ENCODE assay signal across 18 cellular contexts in the genomic region with DNA sequence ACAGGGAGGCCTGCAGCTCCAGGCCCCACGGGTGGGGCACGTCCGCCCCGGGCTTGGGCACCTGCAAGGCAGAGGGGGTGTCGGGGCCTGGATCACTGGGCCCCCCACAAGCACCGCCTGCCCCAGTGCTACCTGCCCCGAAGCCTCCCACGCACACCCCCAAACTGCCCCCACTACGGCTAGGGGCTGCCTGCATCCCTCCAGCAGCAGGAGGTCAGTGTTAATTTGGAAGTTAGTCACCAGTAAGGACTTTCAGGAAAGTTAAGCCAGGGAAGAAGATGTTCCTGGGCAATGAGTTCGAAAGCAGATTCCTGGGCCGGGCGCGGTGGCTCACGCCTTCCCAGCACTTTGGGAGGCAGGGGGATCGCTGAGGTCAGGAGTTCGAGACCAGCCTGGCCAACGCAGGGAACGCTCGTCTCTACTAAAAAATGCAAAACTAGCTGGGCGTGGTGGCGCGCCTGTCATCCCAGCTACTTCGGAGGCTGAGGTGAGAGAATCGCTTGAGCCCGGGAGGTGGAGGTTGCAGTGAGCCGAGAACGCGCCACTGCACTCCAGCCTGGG. TPM values are rescaled to one million over a fixed set of nuclear protein-coding genes. Genes with fewer than 3 reads are reported as not detected.
DNase-seq lines count a peak whose midpoint lies in the region; ATAC-seq and TF ChIP-seq lines count a peak whose summit lies in the region.
"Had no signal": no experiment of that assay in that cellular context is flagged by ENCODE, and none has a peak within 500 bp of the region (broad histone marks: within the 10 kb centered on the region; RNA-seq: fewer than 3 reads in every experiment).

No MANE protein-coding gene starts in this region.

- no peak overlapping the region for H3K4me3 Mint-ChIP-seq in CD8-positive, alpha-beta T cell
- H3K4me3 Mint-ChIP-seq in T-cell, result no peak overlapping the region
- no peak overlapping the region for H3K4me3 Mint-ChIP-seq in natural killer cell treated with Interleukin-12 subunit alpha and Interleukin-12 subunit beta and Interleukin-15 and Interleukin-18, amount 100 ng/mL, for 72 hours
- H3K4me3 Mint-ChIP-seq in CD8-positive, alpha-beta memory T cell, result peak overlapping the region in 1 of 7 donors; percentile 80

- H3K27ac ChIP-seq in CD8-positive, alpha-beta T cell (ENCODE audit: low read depth, low read length), result no peak overlapping the region
- no peak overlapping the region for H3K27ac ChIP-seq in CD8-positive, alpha-beta memory T cell (ENCODE audit: low read depth, low read length)
- H3K27ac ChIP-seq: pancreas, SJCRH30 had no signal

- peaks cover 28% of the 10 kb centered on the region for H3K4me1 Mint-ChIP-seq in CD8-positive, alpha-beta T cell (ENCODE audit: low read depth)
- H3K4me1 Mint-ChIP-seq in T-cell, result peaks cover 33 to 36% (median 35%) of the 10 kb centered on the region in 3 donors
- H3K4me1 Mint-ChIP-seq in natural killer cell treated with Interleukin-12 subunit alpha and Interleukin-12 subunit beta and Interleukin-15 and Interleukin-18, amount 100 ng/mL, for 72 hours (ENCODE audit: low read depth in 2 of 2), result peaks cover 20 to 33% of the 10 kb centered on the region in 2 donors
- H3K4me1 Mint-ChIP-seq in CD8-positive, alpha-beta memory T cell, result peaks cover 25 to 42% (median 29%) of the 10 kb centered on the region in 3 donors

- CTCF ChIA-PET in CD8-positive, alpha-beta T cell (lab: Charles Lee), result interaction anchor here (0.8 to 6.9 kb wide), 5 partner anchors 9 to 116 kb away, joined by 3 to 76 read pairs (median 58); partner anchors contain the start of genes JSRP1 and PEAK3
- CTCF ChIA-PET in T-cell (lab: Charles Lee), result no interaction called here
- CTCF ChIA-PET in CD8-positive, alpha-beta memory T cell (lab: Charles Lee), result interaction anchor here (1.2 to 6.8 kb wide), 4 partner anchors 13 to 335 kb away, joined by 3 to 70 read pairs (median 8); partner anchors contain the start of genes PLEKHJ1 and SF3A2

- peaks cover 20% of the 10 kb centered on the region for H3K36me3 Mint-ChIP-seq in CD8-positive, alpha-beta T cell
- H3K36me3 Mint-ChIP-seq in T-cell, result peaks cover 14% of the 10 kb centered on the region
- peaks cover 11% of the 10 kb centered on the region for H3K36me3 Mint-ChIP-seq in natural killer cell treated with Interleukin-12 subunit alpha and Interleukin-12 subunit beta and Interleukin-15 and Interleukin-18, amount 100 ng/mL, for 72 hours
- peaks cover 0 to 40% (median 8%) of the 10 kb centered on the region in 3 donors for H3K36me3 Mint-ChIP-seq in CD8-positive, alpha-beta memory T cell

- intact Hi-C loops in CD8-positive, alpha-beta T cell (cut with DNase I, micrococcal nuclease), result no loop called here

- no peaks in the 10 kb centered on the region for H3K27me3 Mint-ChIP-seq in CD8-positive, alpha-beta T cell (ENCODE audit: low read depth)
- no peaks in the 10 kb centered on the region for H3K27me3 Mint-ChIP-seq in T-cell
- no peaks in the 10 kb centered on the region for H3K27me3 Mint-ChIP-seq in natural killer cell treated with Interleukin-12 subunit alpha and Interleukin-12 subunit beta and Interleukin-15 and Interleukin-18, amount 100 ng/mL, for 72 hours
- H3K27me3 Mint-ChIP-seq in CD8-positive, alpha-beta memory T cell, result peaks cover 0 to 3% of the 10 kb centered on the region in 2 donors

- H3K9me3 Mint-ChIP-seq in CD8-positive, alpha-beta T cell, result no peaks in the 10 kb centered on the region
- no peaks in the 10 kb centered on the region for H3K9me3 Mint-ChIP-seq in T-cell
- H3K9me3 Mint-ChIP-seq in natural killer cell treated with Interleukin-12 subunit alpha and Interleukin-12 subunit beta and Interleukin-15 and Interleukin-18, amount 100 ng/mL, for 72 hours, result no peaks in the 10 kb centered on the region
- H3K9me3 Mint-ChIP-seq in CD8-positive, alpha-beta memory T cell, result no peaks in the 10 kb centered on the region
- H3K9me3 Mint-ChIP-seq: activated T-helper 2 cell treated with anti-CD3 and anti-CD28 coated beads, Interferon-gamma antibody, Interleukin-2, Interleukin-4, amounts not matched to agents 10 μg/mL and 5 μg/mL and 100 μg/mL, durations not matched to agents 14 hours and 24 hours and 36 hours had no signal

- no peak for TF ChIP-seq CTCF in CD8-positive, alpha-beta T cell (IDR thresholded peaks at IDR 0.05)

- DNase-seq in CD8-positive, alpha-beta T cell, result no peak
- DNase-seq in T-cell (no peak), AG08395 (ENCODE audit: low spot score) (no peak), DMS153 treated with DMSO at 0.1 percent for 48 hours (lab: John Stamatoyannopoulos, UW; ENCODE audit: unreplicated experiment) (no peak)
- peak; percentile 59 for DNase-seq in natural killer cell treated with Interleukin-12 subunit alpha and Interleukin-12 subunit beta and Interleukin-15 and Interleukin-18, amount 100 ng/mL, for 72 hours (ENCODE audit: low spot score)
- DNase-seq in CD8-positive, alpha-beta memory T cell, result no peak
- DNase-seq: activated CD4-positive, CD25-positive, alpha-beta regulatory T cell; activated CD8-positive, alpha-beta memory T cell treated with anti-CD3 and anti-CD28 coated beads for 24 hours; Caco-2; effector memory CD4-positive, alpha-beta T cell; NCI-H526 treated with DMSO at 0.1 percent for 48 hours; pancreas; SJCRH30; stimulated activated CD4-positive, alpha-beta T cell treated with anti-CD3 and anti-CD28 coated beads, Interleukin-1b, Interleukin-23, amount 100 ng/mL, for 48 hours; T-helper 9 cell had no signal

- ATAC-seq in CD8-positive, alpha-beta T cell, result no peak
- no peak for ATAC-seq in T-cell (replicated peaks in 1 of 4)
- no peak for ATAC-seq in natural killer cell treated with Interleukin-12 subunit alpha and Interleukin-12 subunit beta and Interleukin-15 and Interleukin-18, amount 100 ng/mL, for 72 hours
- ATAC-seq: left lung, pancreas had no signal

- H3K27me3 ChIP-seq in CD8-positive, alpha-beta T cell (ENCODE audit: insufficient read depth, low read length), result no peaks in the 10 kb centered on the region
- H3K27me3 ChIP-seq in CD8-positive, alpha-beta memory T cell (ENCODE audit: insufficient read depth, low read length, poor library complexity, severe bottlenecking), result no peaks in the 10 kb centered on the region
- H3K27me3 ChIP-seq: left lung, pancreas, SJCRH30 had no signal

- POLR2A ChIA-PET in CD8-positive, alpha-beta T cell (lab: Charles Lee), result interaction anchor here (0.6 to 1.2 kb wide), 2 partner anchors 13 to 18 kb away, joined by 4 to 6 read pairs; no protein-coding TSS in a partner anchor
- POLR2A ChIA-PET in T-cell (lab: Charles Lee), result no interaction called here
- POLR2A ChIA-PET in CD8-positive, alpha-beta memory T cell (lab: Charles Lee), result interaction anchor here (1.0 to 2.2 kb wide), 2 partner anchors 13 to 117 kb away, joined by 4 to 11 read pairs; no protein-coding TSS in a partner anchor

- H3K27ac Mint-ChIP-seq in CD8-positive, alpha-beta T cell, result peak overlapping the region; percentile 37
- peak overlapping the region; percentile 15 to 55 for H3K27ac Mint-ChIP-seq in T-cell
- peak overlapping the region in 1 of 2 donors; percentile 64 for H3K27ac Mint-ChIP-seq in natural killer cell treated with Interleukin-12 subunit alpha and Interleukin-12 subunit beta and Interleukin-15 and Interleukin-18, amount 100 ng/mL, for 72 hours
- H3K27ac Mint-ChIP-seq in CD8-positive, alpha-beta memory T cell, result peak overlapping the region in 2 of 8 donors; percentile 11 to 83
- H3K27ac Mint-ChIP-seq: activated T-helper 2 cell treated with anti-CD3 and anti-CD28 coated beads, Interferon-gamma antibody, Interleukin-2, Interleukin-4, amounts not matched to agents 10 μg/mL and 5 μg/mL and 100 μg/mL, durations not matched to agents 14 hours and 24 hours and 36 hours had no signal

- no peak overlapping the region for H3K4me3 ChIP-seq in CD8-positive, alpha-beta T cell (ENCODE audit: low read depth, low read length)
- no peak overlapping the region for H3K4me3 ChIP-seq in CD8-positive, alpha-beta memory T cell (ENCODE audit: low read length)
- H3K4me3 ChIP-seq: left lung, pancreas, SJCRH30 had no signal

- peaks cover 13% of the 10 kb centered on the region for H3K36me3 ChIP-seq in CD8-positive, alpha-beta T cell (ENCODE audit: insufficient read depth, low read length)
- peaks cover 10% of the 10 kb centered on the region for H3K36me3 ChIP-seq in CD8-positive, alpha-beta memory T cell (ENCODE audit: insufficient read depth, low read length)

- H3K4me1 ChIP-seq in CD8-positive, alpha-beta T cell (ENCODE audit: insufficient read depth, low read length), result peaks cover 35% of the 10 kb centered on the region
- peaks cover 33% of the 10 kb centered on the region for H3K4me1 ChIP-seq in CD8-positive, alpha-beta memory T cell (ENCODE audit: insufficient read depth, low read length)

- H3K9me3 ChIP-seq in CD8-positive, alpha-beta T cell (ENCODE audit: low read length), result no peaks in the 10 kb centered on the region
- H3K9me3 ChIP-seq in CD8-positive, alpha-beta memory T cell (ENCODE audit: low read length), result no peaks in the 10 kb centered on the region
- H3K9me3 ChIP-seq: Caco-2, left lung, pancreas, SJCRH30 had no signal

RNA-seq across cellular contexts. Expression of gene PEAK3, which starts 5.5 kb away (rescaled TPM):
- total RNA-seq in CD8-positive, alpha-beta T cell, result not detected
- under 1 TPM in 3 of 5 donors, not detected in 2; 0.22 to 0.49 (median 0.30) TPM for total RNA-seq in T-cell
- 1 to 10 TPM; 2.4 to 8.2 TPM for total RNA-seq in natural killer cell treated with Interleukin-12 subunit alpha and Interleukin-12 subunit beta and Interleukin-15 and Interleukin-18, amount 100 ng/mL, for 72 hours
- not detected for total RNA-seq in CD8-positive, alpha-beta memory T cell
- 0.79 TPM for polyA plus RNA-seq in CD8-positive, alpha-beta memory T cell
- total RNA-seq: Caco-2, OCI-LY7 had no signal

RNA-seq across cellular contexts. Expression of gene JSRP1, which starts 20.3 kb away (rescaled TPM):
- under 1 TPM in 1 of 2 experiments, not detected in 1; 0.92 TPM for total RNA-seq in CD8-positive, alpha-beta T cell
- total RNA-seq in T-cell, result 1 to 10 TPM in 2 of 5 donors, under 1 TPM in 2, not detected in 1; 0.42 to 1.5 (median 1.0) TPM
- under 1 TPM in 1 of 2 donors, not detected in 1; 0.73 TPM for total RNA-seq in natural killer cell treated with Interleukin-12 subunit alpha and Interleukin-12 subunit beta and Interleukin-15 and Interleukin-18, amount 100 ng/mL, for 72 hours
- 1 to 10 TPM in 1 of 2 experiments, under 1 TPM in 1; 0.73 to 1.0 TPM for total RNA-seq in CD8-positive, alpha-beta memory T cell
- 0.91 TPM for polyA plus RNA-seq in CD8-positive, alpha-beta memory T cell
- total RNA-seq: Caco-2 had no signal

RNA-seq across cellular contexts. Expression of gene AMH, which starts 27.4 kb away (rescaled TPM):
- 1 to 10 TPM; 2.2 to 4.4 TPM for total RNA-seq in CD8-positive, alpha-beta T cell
- total RNA-seq in T-cell, result 10 to 100 TPM in 2 of 5 donors, 1 to 10 TPM in 3; 2.1 to 13.5 (median 5.3) TPM
- total RNA-seq in natural killer cell treated with Interleukin-12 subunit alpha and Interleukin-12 subunit beta and Interleukin-15 and Interleukin-18, amount 100 ng/mL, for 72 hours, result 1 to 10 TPM; 2.8 to 3.5 TPM
- total RNA-seq in CD8-positive, alpha-beta memory T cell, result 1 to 10 TPM; 5.9 to 7.4 TPM
- not detected for polyA plus RNA-seq in CD8-positive, alpha-beta memory T cell

RNA-seq across cellular contexts. Expression of gene LINGO3, which starts 31.4 kb away (rescaled TPM):
- under 1 TPM; 0.33 to 0.46 TPM for total RNA-seq in CD8-positive, alpha-beta T cell
- 1 to 10 TPM in 2 of 5 donors, under 1 TPM in 3; 0.23 to 1.7 (median 0.99) TPM for total RNA-seq in T-cell
- total RNA-seq in natural killer cell treated with Interleukin-12 subunit alpha and Interleukin-12 subunit beta and Interleukin-15 and Interleukin-18, amount 100 ng/mL, for 72 hours, result under 1 TPM; 0.20 to 0.21 TPM
- total RNA-seq in CD8-positive, alpha-beta memory T cell, result under 1 TPM; 0.09 to 0.15 TPM
- polyA plus RNA-seq in CD8-positive, alpha-beta memory T cell, result 9.2 TPM
- total RNA-seq: SJCRH30 had no signal

RNA-seq across cellular contexts. Expression of gene SF3A2, which starts 39.9 kb away (rescaled TPM):
- 100 to 1,000 TPM; 164 to 167 TPM for total RNA-seq in CD8-positive, alpha-beta T cell
- total RNA-seq in T-cell, result 100 to 1,000 TPM; 130 to 172 (median 161) TPM
- 100 to 1,000 TPM in 1 of 2 donors, 10 to 100 TPM in 1; 99.2 to 192 TPM for total RNA-seq in natural killer cell treated with Interleukin-12 subunit alpha and Interleukin-12 subunit beta and Interleukin-15 and Interleukin-18, amount 100 ng/mL, for 72 hours
- 100 to 1,000 TPM; 131 to 138 TPM for total RNA-seq in CD8-positive, alpha-beta memory T cell
- 36.2 TPM for polyA plus RNA-seq in CD8-positive, alpha-beta memory T cell

Comparison
In these comparisons a context has a peak if more than half of its experiments do, and no peak if none do; other contexts are left out.
1. CTCF ChIA-PET loops: an anchor here in CD8-positive, alpha-beta T cell (0.8 to 6.9 kb wide) and CD8-positive, alpha-beta memory T cell (1.2 to 6.8 kb wide); none called in T-cell.
2. POLR2A ChIA-PET loops: an anchor here in CD8-positive, alpha-beta T cell (0.6 to 1.2 kb wide) and CD8-positive, alpha-beta memory T cell (1.0 to 2.2 kb wide); none called in T-cell.